ENCODE assay signal across 10 cellular contexts in genomic region chr4:41177016-41177415, GRCh38. TPM values are rescaled to one million over a fixed set of nuclear protein-coding genes. Genes with fewer than 3 reads are reported as not detected.
DNase-seq lines count a peak whose midpoint lies in the region; ATAC-seq, FAIRE-seq and TF ChIP-seq lines count a peak whose summit lies in the region.
"Had no signal": no experiment of that assay in that cellular context is flagged by ENCODE, and none has a peak within 500 bp of the region (broad histone marks: within the 10 kb centered on the region; RNA-seq: fewer than 3 reads in every experiment).

No MANE protein-coding gene starts in this region.

- FAIRE-seq in GM19239 (lab: Jason Lieb, UNC): peak; percentile 71

- peaks cover 30% of the 10 kb centered on the region for H3K4me1 Mint-ChIP-seq in type B pancreatic cell (ENCODE audit: unreplicated experiment)

- H3K4me3 ChIP-seq in retinal pigment epithelial cell (ENCODE audit: low read length): no peak overlapping the region

- no peak for ATAC-seq in HG03045 (IDR thresholded peaks at IDR 0.05; ENCODE audit: unreplicated experiment)

- no peak for DNase-seq in GM19239 (ENCODE audit: insufficient read length, low spot score)
- peak; percentile 21 to 78 for DNase-seq in SW 1271 (lab: John Stamatoyannopoulos, UW)
- peak; percentile 86 for DNase-seq in glomerular visceral epithelial cell (ENCODE audit: extremely low spot score)
- DNase-seq in retinal pigment epithelial cell (ENCODE audit: low read depth): no peak
- DNase-seq in GDM1 (lab: John Stamatoyannopoulos, UW): no peak
- no peak for DNase-seq in type B pancreatic cell (ENCODE audit: extremely low spot score, unreplicated experiment)
- no peak for DNase-seq in stimulated activated CD4-positive, alpha-beta T cell treated with anti-CD3 and anti-CD28 coated beads, Interleukin-2, amount 100 ng/mL, for 48 hours
- DNase-seq: effector memory CD4-positive, alpha-beta T cell; H7 had no signal

- peaks cover under 1% of the 10 kb centered on the region for H3K36me3 Mint-ChIP-seq in type B pancreatic cell

- peaks cover 2% of the 10 kb centered on the region for H3K27me3 Mint-ChIP-seq in type B pancreatic cell

- H3K4me3 Mint-ChIP-seq in type B pancreatic cell: no peak overlapping the region

- peaks cover 4% of the 10 kb centered on the region for H3K9me3 Mint-ChIP-seq in type B pancreatic cell

- TF ChIP-seq CTCF in retinal pigment epithelial cell (conservative IDR thresholded peaks at IDR 0.05; ENCODE audit: low read depth, low read length): peak; percentile 5
- no peak for TF ChIP-seq CTCF in type B pancreatic cell (conservative IDR thresholded peaks at IDR 0.05)

- H3K27ac Mint-ChIP-seq in type B pancreatic cell: no peak overlapping the region

RNA-seq across cellular contexts. Expression of gene APBB2, which starts 37.3 kb away (rescaled TPM):
- total RNA-seq in type B pancreatic cell (ENCODE audit: low replicate concordance): 18.6 and 33.3 TPM in 2 replicates

Comparison
In these comparisons a context has a peak if more than half of its experiments do, and no peak if none do; other contexts are left out.
1. DNase-seq: peak in SW 1271 (2 of 2) and glomerular visceral epithelial cell (single experiment); none in GM19239 (single experiment), retinal pigment epithelial cell (single experiment), GDM1 (single experiment), type B pancreatic cell (single experiment) and stimulated activated CD4-positive, alpha-beta T cell treated with anti-CD3 and anti-CD28 coated beads, Interleukin-2, amount 100 ng/mL, for 48 hours (0 of 2).